Comparison of ENCODE assay signal across 1 cellular context in genomic region chr9:37033141-37033540, GRCh38.
TF ChIP-seq lines count a peak whose summit lies in the region.

No MANE protein-coding gene starts in this region.

TF ChIP-seq in H1, 55 proteins besides CTCF, POLR2A, EP300 and RAD21:
- TF ChIP-seq SUZ12 (IDR thresholded peaks at IDR 0.05; ENCODE audit: low read length) (0 out of 2 replicates have a peak, but pooled peaks have one; percentile 15), CBX8 (IDR thresholded peaks at IDR 0.05; ENCODE audit: borderline replicate concordance, low read depth, low read length) (0 out of 2 replicates have a peak, but pooled peaks have one; percentile 64), EZH2 (IDR thresholded peaks at IDR 0.05; ENCODE audit: low read depth, low read length, severe bottlenecking) (peak; percentile 3), ASH2L (IDR thresholded peaks at IDR 0.05; ENCODE audit: low read length) (no peak)
TF ChIP-seq in H1: peak in this region for 3.
